ENCODE assay signal across 17 cellular contexts in the genomic region with DNA sequence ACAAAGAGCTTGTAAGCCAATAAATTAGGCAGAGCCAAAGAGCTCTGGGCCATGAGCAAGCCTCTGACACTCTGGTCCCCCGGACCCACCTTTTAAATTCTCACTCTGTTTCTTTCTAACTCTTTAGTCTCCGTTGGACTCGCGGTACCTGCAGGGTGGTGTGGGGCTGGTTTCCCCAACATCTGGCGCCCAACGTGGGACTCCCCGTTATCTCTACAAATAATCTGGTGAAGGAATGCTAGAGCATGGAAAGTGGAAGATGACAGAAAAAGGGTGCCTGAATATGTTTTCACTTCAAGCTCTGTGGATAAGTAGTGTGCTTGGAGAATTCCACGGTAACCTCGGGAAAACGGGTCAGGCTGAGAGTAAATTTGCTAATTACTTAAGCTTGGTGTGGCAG. TPM values are rescaled to one million over a fixed set of nuclear protein-coding genes. Genes with fewer than 3 reads are reported as not detected.
"Had no signal": no experiment of that assay in that cellular context is flagged by ENCODE, and none has a peak within 500 bp of the region (broad histone marks: within the 10 kb centered on the region; RNA-seq: fewer than 3 reads in every experiment).

No MANE protein-coding gene starts in this region.

- H3K27ac ChIP-seq: ascending aorta, coronary artery, gastrocnemius medialis, heart right ventricle had no signal

- H3K4me3 ChIP-seq: ascending aorta, coronary artery, gastrocnemius medialis, heart right ventricle, lung had no signal

- DNase-seq: activated CD4-positive, alpha-beta T cell treated with anti-CD3 and anti-CD28 coated beads, Interleukin-2, amount 50 U/mL, for 1 hour; activated CD4-positive, CD25-positive, alpha-beta regulatory T cell; activated naive CD4-positive, alpha-beta T cell treated with Interleukin-2 at 50 U/mL for 16 hours; activated T-cell treated with anti-CD3 and anti-CD28 coated beads for 4 hours; effector CD4-positive, alpha-beta T cell; gastrocnemius medialis; heart right ventricle; natural killer cell; stimulated activated CD4-positive, alpha-beta T cell treated with anti-CD3 and anti-CD28 coated beads, Interleukin-1b, Interleukin-23, amount 100 ng/mL, for 48 hours; stimulated activated naive CD8-positive, alpha-beta T cell treated with anti-CD3 and anti-CD28 coated beads, Interleukin-15, amount 100 ng/mL, for 72 hours; SW 1271 had no signal

- H3K4me1 ChIP-seq: ascending aorta, gastrocnemius medialis, heart right ventricle had no signal

- H3K36me3 ChIP-seq: ascending aorta, gastrocnemius medialis, heart right ventricle had no signal

- H3K27me3 ChIP-seq: ascending aorta, gastrocnemius medialis had no signal

RNA-seq across cellular contexts. Expression of a gene that starts 36.5 kb away (rescaled TPM):
- total RNA-seq: activated CD8-positive, alpha-beta memory T cell treated with anti-CD3 and anti-CD28 coated beads for 36 hours; ascending aorta; cardiac septum; gastrocnemius medialis; heart right ventricle; natural killer cell; temporal lobe had no signal
